1 cellular context compared by ENCODE assay signal in the genomic region with DNA sequence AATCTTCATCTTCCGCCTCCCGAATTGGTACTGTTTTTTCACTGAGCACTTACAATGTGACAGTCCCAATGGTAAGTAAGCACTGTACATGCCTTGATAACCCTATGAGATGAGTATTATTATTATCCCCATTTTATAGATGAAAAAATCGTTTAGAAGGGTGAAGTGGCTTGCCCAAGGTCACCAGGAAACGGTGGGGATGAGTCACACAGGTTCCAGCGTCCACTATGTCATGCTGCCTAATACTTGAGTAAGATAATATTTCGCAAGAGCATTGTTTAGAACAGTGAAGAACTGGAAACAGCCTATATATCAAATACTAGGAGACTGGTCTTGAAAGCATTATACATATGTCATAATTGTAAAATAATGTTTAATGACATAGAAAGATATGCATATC.
TF ChIP-seq lines count a peak whose summit lies in the region.

No MANE protein-coding gene starts in this region.

TF ChIP-seq in A549, 52 proteins besides CTCF, POLR2A, EP300 and RAD21 (continued from another document):
- TF ChIP-seq, protein P1, sequence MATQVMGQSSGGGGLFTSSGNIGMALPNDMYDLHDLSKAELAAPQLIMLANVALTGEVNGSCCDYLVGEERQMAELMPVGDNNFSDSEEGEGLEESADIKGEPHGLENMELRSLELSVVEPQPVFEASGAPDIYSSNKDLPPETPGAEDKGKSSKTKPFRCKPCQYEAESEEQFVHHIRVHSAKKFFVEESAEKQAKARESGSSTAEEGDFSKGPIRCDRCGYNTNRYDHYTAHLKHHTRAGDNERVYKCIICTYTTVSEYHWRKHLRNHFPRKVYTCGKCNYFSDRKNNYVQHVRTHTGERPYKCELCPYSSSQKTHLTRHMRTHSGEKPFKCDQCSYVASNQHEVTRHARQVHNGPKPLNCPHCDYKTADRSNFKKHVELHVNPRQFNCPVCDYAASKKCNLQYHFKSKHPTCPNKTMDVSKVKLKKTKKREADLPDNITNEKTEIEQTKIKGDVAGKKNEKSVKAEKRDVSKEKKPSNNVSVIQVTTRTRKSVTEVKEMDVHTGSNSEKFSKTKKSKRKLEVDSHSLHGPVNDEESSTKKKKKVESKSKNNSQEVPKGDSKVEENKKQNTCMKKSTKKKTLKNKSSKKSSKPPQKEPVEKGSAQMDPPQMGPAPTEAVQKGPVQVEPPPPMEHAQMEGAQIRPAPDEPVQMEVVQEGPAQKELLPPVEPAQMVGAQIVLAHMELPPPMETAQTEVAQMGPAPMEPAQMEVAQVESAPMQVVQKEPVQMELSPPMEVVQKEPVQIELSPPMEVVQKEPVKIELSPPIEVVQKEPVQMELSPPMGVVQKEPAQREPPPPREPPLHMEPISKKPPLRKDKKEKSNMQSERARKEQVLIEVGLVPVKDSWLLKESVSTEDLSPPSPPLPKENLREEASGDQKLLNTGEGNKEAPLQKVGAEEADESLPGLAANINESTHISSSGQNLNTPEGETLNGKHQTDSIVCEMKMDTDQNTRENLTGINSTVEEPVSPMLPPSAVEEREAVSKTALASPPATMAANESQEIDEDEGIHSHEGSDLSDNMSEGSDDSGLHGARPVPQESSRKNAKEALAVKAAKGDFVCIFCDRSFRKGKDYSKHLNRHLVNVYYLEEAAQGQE (IDR thresholded peaks at IDR 0.05), result no peak
- no peak for TF ChIP-seq RFX5 (IDR thresholded peaks at IDR 0.05)
- no peak for TF ChIP-seq PHF8 (IDR thresholded peaks at IDR 0.05; ENCODE audit: borderline replicate concordance, low read depth)
- no peak for TF ChIP-seq CHD4 (IDR thresholded peaks at IDR 0.05; ENCODE audit: borderline replicate concordance)
- TF ChIP-seq CEBPB (IDR thresholded peaks at IDR 0.05), result peak; percentile 89
